Comparison of ENCODE assay signal across 8 cellular contexts in genomic region chr13:44243198-44243852, GRCh38.
DNase-seq lines count a peak whose midpoint lies in the region; ATAC-seq and TF ChIP-seq lines count a peak whose summit lies in the region.

No MANE protein-coding gene starts in this region.

- H3K36me3 Mint-ChIP-seq in activated naive CD4-positive, alpha-beta T cell treated with anti-CD3 and anti-CD28 coated beads, Interleukin-2, amount 10 ng/mL, durations not matched to agents 7 days and 5 days, result no peaks in the 10 kb centered on the region
- H3K36me3 Mint-ChIP-seq in activated B cell treated with CpG ODN at 0.5 μM for 24 hours (ENCODE audit: low read depth), result no peaks in the 10 kb centered on the region

- peaks cover 13% of the 10 kb centered on the region for H3K4me1 Mint-ChIP-seq in activated naive CD4-positive, alpha-beta T cell treated with anti-CD3 and anti-CD28 coated beads, Interleukin-2, amount 10 ng/mL, durations not matched to agents 7 days and 5 days
- H3K4me1 Mint-ChIP-seq in activated B cell treated with CpG ODN at 0.5 μM for 24 hours, result peaks cover 5% of the 10 kb centered on the region

- peak; percentile 34; the same call in 1 of the 2 replicates for TF ChIP-seq CTCF in LNCAP (IDR thresholded peaks at IDR 0.05)
- TF ChIP-seq CTCF in activated B cell treated with CpG ODN at 0.5 μM for 24 hours (IDR thresholded peaks at IDR 0.05), result no peak
- TF ChIP-seq CTCF in right atrium auricular region (IDR thresholded peaks at IDR 0.05), result peak in 1 of 2 donors; percentile 57
- TF ChIP-seq CTCF in gastrocnemius medialis (IDR thresholded peaks at IDR 0.05 in 4 of 5, conservative IDR thresholded peaks at IDR 0.05 in 1 of 5), result peak in 4 of 5 experiments; percentile 18 to 49 (median 38)

- peak overlapping the region; percentile 31 for H3K27ac Mint-ChIP-seq in activated naive CD4-positive, alpha-beta T cell treated with anti-CD3 and anti-CD28 coated beads, Interleukin-2, amount 10 ng/mL, durations not matched to agents 7 days and 5 days
- H3K27ac Mint-ChIP-seq in activated B cell treated with CpG ODN at 0.5 μM for 24 hours, result no peak overlapping the region

- H3K4me3 ChIP-seq in right atrium auricular region (no peak overlapping the region), gastrocnemius medialis (no peak overlapping the region)

- peak overlapping the region; percentile 4 to 29 for H3K27ac ChIP-seq in right atrium auricular region
- peak overlapping the region; percentile 47 to 66 (median 58) for H3K27ac ChIP-seq in gastrocnemius medialis

- H3K27me3 ChIP-seq in right atrium auricular region (no peaks in the 10 kb centered on the region), gastrocnemius medialis (no peaks in the 10 kb centered on the region)

- H3K4me1 ChIP-seq in right atrium auricular region (peaks cover 0 to 2% of the 10 kb centered on the region in 2 donors), gastrocnemius medialis (peaks cover 3 to 16% of the 10 kb centered on the region in 2 donors)

- H3K9me3 ChIP-seq in right atrium auricular region (no peaks in the 10 kb centered on the region), gastrocnemius medialis (no peaks in the 10 kb centered on the region)

- POLR2A ChIA-PET in activated B cell treated with CpG ODN at 0.5 μM for 24 hours (lab: Charles Lee), result interaction anchor here (1.4 kb wide), 2 partner anchors 192 to 194 kb away, joined by 4 to 5 read pairs; no protein-coding TSS in a partner anchor

- intact Hi-C loops in activated B cell treated with CpG ODN at 0.5 μM for 24 hours (cut with micrococcal nuclease) (loop anchor here (1.0 to 5.0 kb wide), 2 partner anchors 194 to 336 kb away; no protein-coding TSS in a partner anchor), gastrocnemius medialis (cut with DNase I; ENCODE audit: low total_unique reads) (no loop called here)

- peaks cover 10% of the 10 kb centered on the region for H3K27me3 Mint-ChIP-seq in activated naive CD4-positive, alpha-beta T cell treated with anti-CD3 and anti-CD28 coated beads, Interleukin-2, amount 10 ng/mL, durations not matched to agents 7 days and 5 days
- H3K27me3 Mint-ChIP-seq in activated B cell treated with CpG ODN at 0.5 μM for 24 hours, result peaks cover 1% of the 10 kb centered on the region

- no peaks in the 10 kb centered on the region for H3K9me3 Mint-ChIP-seq in activated naive CD4-positive, alpha-beta T cell treated with anti-CD3 and anti-CD28 coated beads, Interleukin-2, amount 10 ng/mL, durations not matched to agents 7 days and 5 days
- no peaks in the 10 kb centered on the region for H3K9me3 Mint-ChIP-seq in activated B cell treated with CpG ODN at 0.5 μM for 24 hours

- peak; percentile 21 for DNase-seq in activated naive CD4-positive, alpha-beta T cell treated with anti-CD3 and anti-CD28 coated beads, Interleukin-2, amount 10 ng/mL, durations not matched to agents 7 days and 5 days
- DNase-seq in activated naive CD4-positive, alpha-beta T cell treated with Interleukin-2 at 50 U/mL for 16 hours, result no peak
- no peak for DNase-seq in activated B cell treated with CpG ODN at 0.5 μM for 24 hours
- DNase-seq in right atrium auricular region (ENCODE audit: low spot score), result peak; percentile 56
- no peak for DNase-seq in gastrocnemius medialis

- H3K36me3 ChIP-seq in right atrium auricular region, result no peaks in the 10 kb centered on the region
- no peaks in the 10 kb centered on the region for H3K36me3 ChIP-seq in gastrocnemius medialis

- no peak overlapping the region for H3K4me3 Mint-ChIP-seq in activated naive CD4-positive, alpha-beta T cell treated with anti-CD3 and anti-CD28 coated beads, Interleukin-2, amount 10 ng/mL, durations not matched to agents 7 days and 5 days
- H3K4me3 Mint-ChIP-seq in activated B cell treated with CpG ODN at 0.5 μM for 24 hours, result no peak overlapping the region

- in situ Hi-C loops in gastrocnemius medialis (cut with MboI; ENCODE audit: low sequenced_read_pairs in 4 of 4), result no loop called here

- peak in 1 of 2 donors; percentile 9 for TF ChIP-seq POLR2A in gastrocnemius medialis (IDR thresholded peaks at IDR 0.05)

- ATAC-seq in activated B cell treated with CpG ODN at 0.5 μM for 24 hours (ENCODE audit: low read depth) (peak; percentile 72), gastrocnemius medialis (peak in 1 of 2 donors; percentile 71), HG02678 (IDR thresholded peaks at IDR 0.05; ENCODE audit: unreplicated experiment) (no peak), GM18870 (IDR thresholded peaks at IDR 0.05; ENCODE audit: unreplicated experiment) (no peak)

- CTCF ChIA-PET in activated naive CD4-positive, alpha-beta T cell treated with anti-CD3 and anti-CD28 coated beads, Interleukin-2, amount 10 ng/mL, durations not matched to agents 7 days and 5 days (lab: Charles Lee), result interaction anchor here (0.9 to 1.8 kb wide), 2 partner anchors 31 to 194 kb away, joined by 3 to 11 read pairs; no protein-coding TSS in a partner anchor
- CTCF ChIA-PET in activated B cell treated with CpG ODN at 0.5 μM for 24 hours (lab: Charles Lee), result interaction anchor here (0.8 to 3.5 kb wide), 2 partner anchors 193 to 195 kb away, joined by 7 to 17 read pairs; no protein-coding TSS in a partner anchor

Comparison
In these comparisons a context has a peak if more than half of its experiments do, and no peak if none do; other contexts are left out.
1. DNase-seq: peak in activated naive CD4-positive, alpha-beta T cell treated with anti-CD3 and anti-CD28 coated beads, Interleukin-2, amount 10 ng/mL, durations not matched to agents 7 days and 5 days (single experiment) and right atrium auricular region (single experiment); none in activated naive CD4-positive, alpha-beta T cell treated with Interleukin-2 at 50 U/mL for 16 hours (single experiment), activated B cell treated with CpG ODN at 0.5 μM for 24 hours (single experiment) and gastrocnemius medialis (0 of 2).